24 cellular contexts compared by ENCODE assay signal in genomic region chr18:939167-939566, GRCh38. TPM values are rescaled to one million over a fixed set of nuclear protein-coding genes. Genes with fewer than 3 reads are reported as not detected.
DNase-seq lines count a peak whose midpoint lies in the region; ATAC-seq, FAIRE-seq and TF ChIP-seq lines count a peak whose summit lies in the region.
"Had no signal": no experiment of that assay in that cellular context is flagged by ENCODE, and none has a peak within 500 bp of the region (broad histone marks: within the 10 kb centered on the region; RNA-seq: fewer than 3 reads in every experiment).

No MANE protein-coding gene starts in this region.

- POLR2A ChIA-PET in activated CD8-positive, alpha-beta T cell treated with anti-CD3 and anti-CD28 coated beads for 36 hours (lab: Charles Lee) = no interaction called here

- no peak overlapping the region for H3K27ac ChIP-seq in astrocyte (ENCODE audit: low read depth, low read length)
- no peak overlapping the region for H3K27ac ChIP-seq in esophagus squamous epithelium
- H3K27ac ChIP-seq in ovary = no peak overlapping the region
- H3K27ac ChIP-seq: brain microvascular endothelial cell, GM23248, hepatocyte, left lung had no signal

- H2AFZ ChIP-seq in astrocyte (ENCODE audit: low read depth, low read length) = no peak overlapping the region
- H2AFZ ChIP-seq: GM23248, hepatocyte had no signal

- H3K4me1 ChIP-seq in astrocyte (ENCODE audit: insufficient read depth, low read length) = no peaks in the 10 kb centered on the region
- H3K4me1 ChIP-seq in esophagus squamous epithelium = no peaks in the 10 kb centered on the region
- H3K4me1 ChIP-seq in ovary (ENCODE audit: insufficient read depth) = no peaks in the 10 kb centered on the region
- H3K4me1 ChIP-seq: left lung had no signal

- peaks cover 13% of the 10 kb centered on the region for H3K4me1 Mint-ChIP-seq in astrocyte (ENCODE audit: low read depth, unreplicated experiment)
- H3K4me1 Mint-ChIP-seq in activated CD8-positive, alpha-beta T cell treated with anti-CD3 and anti-CD28 coated beads for 36 hours (ENCODE audit: low read depth) = no peaks in the 10 kb centered on the region
- H3K4me1 Mint-ChIP-seq: activated CD4-positive, alpha-beta T cell treated with anti-CD3 and anti-CD28 coated beads for 36 hours; activated naive CD8-positive, alpha-beta T cell treated with anti-CD3 and anti-CD28 coated beads, Interleukin-2, amount 10 ng/mL, durations not matched to agents 7 days and 5 days; activated T-helper 17 cell treated with anti-CD3 and anti-CD28 coated beads, Interleukin-2, amount 50 U/mL, for 72 hours; CD4-positive, CD25-positive, alpha-beta regulatory T cell had no signal

- no peaks in the 10 kb centered on the region for H3K36me3 Mint-ChIP-seq in astrocyte (ENCODE audit: low read depth, unreplicated experiment)
- H3K36me3 Mint-ChIP-seq in activated CD8-positive, alpha-beta T cell treated with anti-CD3 and anti-CD28 coated beads for 36 hours (ENCODE audit: low read depth) = no peaks in the 10 kb centered on the region
- H3K36me3 Mint-ChIP-seq: activated naive CD8-positive, alpha-beta T cell treated with anti-CD3 and anti-CD28 coated beads, Interleukin-2, amount 10 ng/mL, durations not matched to agents 7 days and 5 days; CD4-positive, CD25-positive, alpha-beta regulatory T cell had no signal

- TF ChIP-seq POLR2A in esophagus squamous epithelium (IDR thresholded peaks at IDR 0.05) = no peak
- no peak for TF ChIP-seq POLR2A in ovary (IDR thresholded peaks at IDR 0.05)

- FAIRE-seq in astrocyte (lab: Jason Lieb, UNC) = no peak

- no peaks in the 10 kb centered on the region for H4K20me1 ChIP-seq in astrocyte (ENCODE audit: insufficient read depth, low read length)

- TF ChIP-seq CTCF in astrocyte (IDR thresholded peaks at IDR 0.05; ENCODE audit: insufficient read depth, low read depth, low read length) (no peak), esophagus squamous epithelium (IDR thresholded peaks at IDR 0.05) (no peak), ovary (IDR thresholded peaks at IDR 0.05) (no peak)
- TF ChIP-seq CTCF in activated CD8-positive, alpha-beta T cell treated with anti-CD3 and anti-CD28 coated beads for 36 hours (IDR thresholded peaks at IDR 0.05) = no peak

- WGBS in esophagus squamous epithelium, 2 donors = 54 to 63% methylated on average over 4 of the region's 4 CpGs
- 53 to 62% (median 55%) methylated on average over 4 of the region's 4 CpGs for WGBS in ovary, 3 donors

- no peaks in the 10 kb centered on the region for H3K27me3 ChIP-seq in astrocyte (ENCODE audit: insufficient read depth, low read length)
- H3K27me3 ChIP-seq in esophagus squamous epithelium = peaks cover 0 to 5% (median 0%) of the 10 kb centered on the region in 4 donors
- no peaks in the 10 kb centered on the region for H3K27me3 ChIP-seq in ovary
- H3K27me3 ChIP-seq: brain microvascular endothelial cell, hepatocyte, left lung had no signal

- H3K36me3 ChIP-seq in astrocyte (ENCODE audit: insufficient read depth, low read length) = no peaks in the 10 kb centered on the region
- no peaks in the 10 kb centered on the region for H3K36me3 ChIP-seq in esophagus squamous epithelium
- no peaks in the 10 kb centered on the region for H3K36me3 ChIP-seq in ovary
- H3K36me3 ChIP-seq: brain microvascular endothelial cell, left lung had no signal

- DNase-seq in Daoy (ENCODE audit: low read depth) (peak; percentile 40), HS-5 (ENCODE audit: low read depth) (peak; percentile 59), astrocyte (ENCODE audit: low read depth) (peak; percentile 50), iPS-NIHi11 (ENCODE audit: low spot score) (peak; percentile 28), esophagus squamous epithelium (lab: John Stamatoyannopoulos, UW) (no peak), ovary (no peak)
- no peak for DNase-seq in activated CD8-positive, alpha-beta T cell treated with anti-CD3 and anti-CD28 coated beads for 36 hours
- DNase-seq in stimulated activated CD8-positive, alpha-beta memory T cell treated with anti-CD3 and anti-CD28 coated beads, Interleukin-4, amount 100 ng/mL, for 48 hours = no peak
- DNase-seq: activated CD4-positive, alpha-beta T cell treated with anti-CD3 and anti-CD28 coated beads for 36 hours; activated naive CD8-positive, alpha-beta T cell treated with anti-CD3 and anti-CD28 coated beads, Interleukin-2, amount 10 ng/mL, durations not matched to agents 7 days and 5 days; brain microvascular endothelial cell; CD4-positive, CD25-positive, alpha-beta regulatory T cell; cortex of kidney; DMS153; GM23248; left lung; NCI-H187; NCI-H446 treated with DMSO at 0.1 percent for 48 hours; NK-92 treated with Interleukin-12 subunit alpha and Interleukin-12 subunit beta, amount 100 ng/mL, for 24 hours had no signal

- no peak overlapping the region for H3K4me3 ChIP-seq in astrocyte (ENCODE audit: insufficient read depth, low read depth, low read length)
- H3K4me3 ChIP-seq in esophagus squamous epithelium = no peak overlapping the region
- no peak overlapping the region for H3K4me3 ChIP-seq in ovary
- H3K4me3 ChIP-seq: GM23248, hepatocyte, left lung had no signal

- no peak for TF ChIP-seq EP300 in ovary (IDR thresholded peaks at IDR 0.05)

- no peak for ATAC-seq in activated CD8-positive, alpha-beta T cell treated with anti-CD3 and anti-CD28 coated beads for 36 hours
- ATAC-seq: activated CD4-positive, alpha-beta T cell treated with anti-CD3 and anti-CD28 coated beads for 36 hours; activated T-helper 17 cell treated with anti-CD3 and anti-CD28 coated beads, Interleukin-2, amount 50 U/mL, for 72 hours; Right ventricle myocardium inferior had no signal

- H3K27ac Mint-ChIP-seq in astrocyte (ENCODE audit: unreplicated experiment) = peak overlapping the region; percentile 75
- H3K27ac Mint-ChIP-seq in activated CD8-positive, alpha-beta T cell treated with anti-CD3 and anti-CD28 coated beads for 36 hours = no peak overlapping the region
- H3K27ac Mint-ChIP-seq: activated CD4-positive, alpha-beta T cell treated with anti-CD3 and anti-CD28 coated beads for 36 hours; activated naive CD8-positive, alpha-beta T cell treated with anti-CD3 and anti-CD28 coated beads, Interleukin-2, amount 10 ng/mL, durations not matched to agents 7 days and 5 days; activated T-helper 17 cell treated with anti-CD3 and anti-CD28 coated beads, Interleukin-2, amount 50 U/mL, for 72 hours; CD4-positive, CD25-positive, alpha-beta regulatory T cell had no signal

- no peaks in the 10 kb centered on the region for H3K79me2 ChIP-seq in astrocyte (ENCODE audit: insufficient read depth, low read length)
- H3K79me2 ChIP-seq: hepatocyte had no signal

- intact Hi-C loops in esophagus squamous epithelium (cut with DNase I) (no loop called here), ovary (cut with DNase I) (no loop called here)
- intact Hi-C loops in activated CD8-positive, alpha-beta T cell treated with anti-CD3 and anti-CD28 coated beads for 36 hours (cut with micrococcal nuclease) = no loop called here

- H3K9me3 ChIP-seq in astrocyte (ENCODE audit: insufficient read depth, low read depth, low read length) = no peaks in the 10 kb centered on the region
- no peaks in the 10 kb centered on the region for H3K9me3 ChIP-seq in esophagus squamous epithelium
- H3K9me3 ChIP-seq in ovary = no peaks in the 10 kb centered on the region
- H3K9me3 ChIP-seq: left lung had no signal

- no peak overlapping the region for H3K4me2 ChIP-seq in astrocyte (ENCODE audit: low read length)
- H3K4me2 ChIP-seq: hepatocyte had no signal

- CTCF ChIA-PET in activated CD8-positive, alpha-beta T cell treated with anti-CD3 and anti-CD28 coated beads for 36 hours (lab: Charles Lee) = interaction anchor here (1.0 kb wide), 1 partner anchor 74 kb away, joined by 3 read pairs; no protein-coding TSS in a partner anchor

- H3K27me3 Mint-ChIP-seq in astrocyte (ENCODE audit: low read depth, unreplicated experiment) = peaks cover 5% of the 10 kb centered on the region
- peaks cover 5% of the 10 kb centered on the region for H3K27me3 Mint-ChIP-seq in activated CD8-positive, alpha-beta T cell treated with anti-CD3 and anti-CD28 coated beads for 36 hours

- H3K4me3 Mint-ChIP-seq in astrocyte (ENCODE audit: unreplicated experiment) = no peak overlapping the region
- H3K4me3 Mint-ChIP-seq in activated CD8-positive, alpha-beta T cell treated with anti-CD3 and anti-CD28 coated beads for 36 hours = no peak overlapping the region
- H3K4me3 Mint-ChIP-seq: activated CD4-positive, alpha-beta T cell treated with anti-CD3 and anti-CD28 coated beads for 36 hours; activated naive CD8-positive, alpha-beta T cell treated with anti-CD3 and anti-CD28 coated beads, Interleukin-2, amount 10 ng/mL, durations not matched to agents 7 days and 5 days; activated T-helper 17 cell treated with anti-CD3 and anti-CD28 coated beads, Interleukin-2, amount 50 U/mL, for 72 hours; CD4-positive, CD25-positive, alpha-beta regulatory T cell; neural crest cell had no signal

- H3K9ac ChIP-seq in astrocyte (ENCODE audit: low read length) = no peak overlapping the region
- H3K9ac ChIP-seq: GM23248 had no signal

- no peaks in the 10 kb centered on the region for H3K9me3 Mint-ChIP-seq in astrocyte (ENCODE audit: unreplicated experiment)
- no peaks in the 10 kb centered on the region for H3K9me3 Mint-ChIP-seq in activated CD8-positive, alpha-beta T cell treated with anti-CD3 and anti-CD28 coated beads for 36 hours
- H3K9me3 Mint-ChIP-seq: activated naive CD8-positive, alpha-beta T cell treated with anti-CD3 and anti-CD28 coated beads, Interleukin-2, amount 10 ng/mL, durations not matched to agents 7 days and 5 days; activated T-helper 17 cell treated with anti-CD3 and anti-CD28 coated beads, Interleukin-2, amount 50 U/mL, for 72 hours; neural crest cell had no signal

RNA-seq across cellular contexts. Expression of gene ADCYAP1, which starts 34.5 kb away (rescaled TPM):
- 2.7 and 9.9 TPM in 2 replicates for total RNA-seq in Daoy (2014; rRNA removed; shearing (Covaris generic))
- total RNA-seq in astrocyte (not detected in 2 replicates), esophagus squamous epithelium (1 to 10 TPM in 1 of 4 donors, under 1 TPM in 1, not detected in 2; 0.29 to 2.7 TPM), ovary (1 to 10 TPM in 1 of 7 donors, under 1 TPM in 1, not detected in 5; 0.22 to 4.9 TPM)
- not detected for total RNA-seq in activated CD8-positive, alpha-beta T cell treated with anti-CD3 and anti-CD28 coated beads for 36 hours
- under 1 TPM; 0.13 to 0.48 TPM for polyA plus RNA-seq in ovary
- total RNA-seq: activated CD4-positive, alpha-beta T cell treated with anti-CD3 and anti-CD28 coated beads for 36 hours; activated naive CD8-positive, alpha-beta T cell treated with anti-CD3 and anti-CD28 coated beads, Interleukin-2, amount 10 ng/mL, durations not matched to agents 7 days and 5 days; activated T-helper 17 cell treated with anti-CD3 and anti-CD28 coated beads, Interleukin-2, amount 50 U/mL, for 72 hours; CD4-positive, CD25-positive, alpha-beta regulatory T cell; fibroblast of villous mesenchyme; GM23248; Right ventricle myocardium inferior had no signal
- polyA plus RNA-seq: CD4-positive, CD25-positive, alpha-beta regulatory T cell; GM23248 had no signal

Comparison
In these comparisons a context has a peak if more than half of its experiments do, and no peak if none do; other contexts are left out.
1. DNase-seq: peak in Daoy (single experiment), HS-5 (single experiment), astrocyte (single experiment) and iPS-NIHi11 (single experiment); none in esophagus squamous epithelium (single experiment), activated CD8-positive, alpha-beta T cell treated with anti-CD3 and anti-CD28 coated beads for 36 hours (single experiment), stimulated activated CD8-positive, alpha-beta memory T cell treated with anti-CD3 and anti-CD28 coated beads, Interleukin-4, amount 100 ng/mL, for 48 hours (single experiment) and ovary (0 of 5).